9 cellular contexts compared by ENCODE assay signal in the genomic region with DNA sequence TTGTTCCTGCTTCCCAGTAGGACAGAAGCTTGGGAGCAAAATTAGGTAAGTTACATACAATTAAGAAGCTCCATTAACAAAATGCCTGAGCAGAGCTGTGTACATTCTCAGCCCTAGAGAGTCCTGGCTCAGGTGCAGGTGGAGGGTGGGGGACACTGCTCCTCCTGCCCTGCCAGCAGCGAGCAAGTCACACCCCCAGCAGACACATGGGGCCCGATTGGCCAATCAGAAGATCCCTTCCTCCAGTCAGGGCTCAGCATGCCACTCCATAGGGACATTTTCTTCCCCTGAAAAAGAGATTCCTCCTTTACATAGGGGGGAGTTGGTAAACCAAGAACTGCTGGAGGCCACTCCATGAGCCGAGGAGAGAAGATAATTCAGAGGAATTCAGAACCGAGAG.
DNase-seq lines count a peak whose midpoint lies in the region; ATAC-seq, FAIRE-seq and TF ChIP-seq lines count a peak whose summit lies in the region.
"Had no signal": no experiment of that assay in that cellular context is flagged by ENCODE, and none has a peak within 500 bp of the region (broad histone marks: within the 10 kb centered on the region; RNA-seq: fewer than 3 reads in every experiment).

No MANE protein-coding gene starts in this region.

- H3K36me3 ChIP-seq in BE2C, result no peaks in the 10 kb centered on the region
- no peaks in the 10 kb centered on the region for H3K36me3 ChIP-seq in SK-N-MC (ENCODE audit: insufficient read depth, low read length)
- H3K36me3 ChIP-seq in kidney (ENCODE audit: control insufficient read depth in 1 of 2, insufficient read depth in 2 of 2, low read length in 2 of 2), result no peaks in the 10 kb centered on the region

- H3K4me3 ChIP-seq in BE2C (ENCODE audit: low read depth, low read length), result no peak overlapping the region
- no peak overlapping the region for H3K4me3 ChIP-seq in Jurkat, Clone E6-1 (ENCODE audit: low read length)
- peak overlapping the region; percentile 41; the same call in 1 of the 2 replicates for H3K4me3 ChIP-seq in SK-N-MC
- H3K4me3 ChIP-seq in kidney (ENCODE audit: low read length in 2 of 2), result no peak overlapping the region

- TF ChIP-seq CTCF in BE2C (IDR thresholded peaks at IDR 0.05; ENCODE audit: low read depth, low read length) (no peak), kidney (IDR thresholded peaks at IDR 0.05; ENCODE audit: borderline replicate concordance, extremely low read depth, insufficient read depth) (no peak)

- intact Hi-C loops in kidney (cut with DNase I), result no loop called here

- H3K9me3 ChIP-seq in BE2C (peaks cover 5% of the 10 kb centered on the region; the same call in 1 of the 2 replicates), SK-N-MC (ENCODE audit: low read depth, low read length) (peaks cover 4% of the 10 kb centered on the region; the same call in 1 of the 2 replicates), kidney (ENCODE audit: control insufficient read depth in 1 of 2, low read length in 2 of 2) (no peaks in the 10 kb centered on the region)

- peak; percentile 53 for DNase-seq in BE2C
- DNase-seq in Jurkat, Clone E6-1 (ENCODE audit: low read depth, low spot score), result peak; percentile 6
- no peak for DNase-seq in SK-N-MC (ENCODE audit: low read depth, low spot score)
- DNase-seq in kidney, result peak; percentile 78
- DNase-seq in activated CD4-positive, alpha-beta T cell treated with anti-CD3 and anti-CD28 coated beads for 1 hour, result no peak
- DNase-seq: amniotic stem cell had no signal

- H3K4me1 ChIP-seq in BE2C (peaks cover 7% of the 10 kb centered on the region), kidney (ENCODE audit: control insufficient read depth in 1 of 2, insufficient read depth in 1 of 2, low read depth in 1 of 2, low read length in 2 of 2) (peaks cover 21 to 22% of the 10 kb centered on the region in 2 donors)

- H3K27me3 ChIP-seq in BE2C, result no peaks in the 10 kb centered on the region

- FAIRE-seq in kidney (lab: Jason Lieb, UNC), result no peak

- H3K9ac ChIP-seq in SK-N-MC (ENCODE audit: insufficient read length) (no peak overlapping the region), kidney (ENCODE audit: low read length in 2 of 2) (no peak overlapping the region)

- 0 out of 2 replicates have a peak overlapping the region, but pooled peaks have one; percentile 25 for H3K27ac ChIP-seq in SK-N-MC
- no peak overlapping the region for H3K27ac ChIP-seq in kidney (ENCODE audit: low read depth in 2 of 2, low read length in 2 of 2)

- ATAC-seq in HG02885 (IDR thresholded peaks at IDR 0.05; ENCODE audit: poor library complexity, unreplicated experiment) (no peak), GM18867 (IDR thresholded peaks at IDR 0.05; ENCODE audit: unreplicated experiment) (no peak)
- no peak for ATAC-seq in activated CD4-positive, CD25-positive, alpha-beta regulatory T cell treated with anti-CD3 and anti-CD28 coated beads, Interleukin-2, amount 50 U/mL, for 24 hours

Comparison
In these comparisons a context has a peak if more than half of its experiments do, and no peak if none do; other contexts are left out.
1. DNase-seq: peak in BE2C (single experiment), Jurkat, Clone E6-1 (single experiment) and kidney (single experiment); none in SK-N-MC (single experiment) and activated CD4-positive, alpha-beta T cell treated with anti-CD3 and anti-CD28 coated beads for 1 hour (single experiment).